In genomic region chr2:230924092-230924469, GRCh38 we compare ENCODE assay signal across 1 cellular context.
TF ChIP-seq lines count a peak whose summit lies in the region.

No MANE protein-coding gene starts in this region.

TF ChIP-seq in H1, 55 proteins besides CTCF, POLR2A, EP300 and RAD21:
- TF ChIP-seq RNF2 (IDR thresholded peaks at IDR 0.05; ENCODE audit: borderline replicate concordance, low read depth, low read length, missing control alignments, poor library complexity, severe bottlenecking) (no peak), SRF (IDR thresholded peaks at IDR 0.05; ENCODE audit: low read depth, low read length) (no peak)
TF ChIP-seq in H1: peak in this region for 0.
